In the genomic region with DNA sequence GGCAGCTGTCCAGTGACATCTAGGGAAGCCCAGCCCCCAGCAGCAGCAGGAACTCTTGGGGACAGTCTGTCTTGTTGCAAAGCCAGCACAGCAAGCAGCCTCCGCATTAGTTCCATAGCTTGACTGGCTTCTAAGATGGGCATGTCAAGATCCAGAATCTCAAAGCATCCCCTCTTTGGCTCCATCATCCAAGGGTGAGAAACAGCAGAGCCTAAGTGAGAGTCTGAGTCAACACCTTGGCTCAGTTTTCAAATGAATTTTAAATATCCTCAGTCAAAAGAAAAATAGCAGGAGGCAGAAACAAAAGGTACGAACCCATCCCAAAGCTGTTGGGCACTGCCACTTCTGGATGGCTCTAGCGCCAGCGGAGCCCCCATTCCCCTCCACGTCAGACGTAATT, we compare ENCODE assay signal across 31 cellular contexts. TPM values are rescaled to one million over a fixed set of nuclear protein-coding genes. Genes with fewer than 3 reads are reported as not detected.
"Had no signal": no experiment of that assay in that cellular context is flagged by ENCODE, and none has a peak within 500 bp of the region (broad histone marks: within the 10 kb centered on the region; RNA-seq: fewer than 3 reads in every experiment).

No MANE protein-coding gene starts in this region.

- FAIRE-seq: frontal cortex had no signal

- H3K9me3 Mint-ChIP-seq: activated T-cell treated with anti-CD3 and anti-CD28 coated beads, Interleukin-2, amount 50 U/mL, for 24 hours; activated T-helper 17 cell treated with anti-CD3 and anti-CD28 coated beads, Interleukin-2, amount 50 U/mL, for 72 hours; effector memory CD8-positive, alpha-beta T cell; memory B cell; T-helper 2 cell treated with Interferon-gamma antibody and Interleukin-4, amounts not matched to agents 5 μg/mL and 100 μg/mL, for 36 hours had no signal

- H3K36me3 Mint-ChIP-seq: activated naive CD8-positive, alpha-beta T cell; memory B cell had no signal

- H3K4me3 Mint-ChIP-seq: activated naive CD8-positive, alpha-beta T cell; activated T-cell treated with anti-CD3 and anti-CD28 coated beads, Interleukin-2, amount 50 U/mL, for 24 hours; activated T-helper 17 cell treated with anti-CD3 and anti-CD28 coated beads, Interleukin-2, amount 50 U/mL, for 72 hours; effector memory CD8-positive, alpha-beta T cell; memory B cell; T-helper 2 cell treated with Interferon-gamma antibody and Interleukin-4, amounts not matched to agents 5 μg/mL and 100 μg/mL, for 36 hours had no signal

- H3K27ac Mint-ChIP-seq: activated naive CD8-positive, alpha-beta T cell; activated T-cell treated with anti-CD3 and anti-CD28 coated beads, Interleukin-2, amount 50 U/mL, for 24 hours; activated T-helper 17 cell treated with anti-CD3 and anti-CD28 coated beads, Interleukin-2, amount 50 U/mL, for 72 hours; effector memory CD8-positive, alpha-beta T cell; memory B cell; T-helper 2 cell treated with Interferon-gamma antibody and Interleukin-4, amounts not matched to agents 5 μg/mL and 100 μg/mL, for 36 hours had no signal

- H3K9me3 ChIP-seq: adrenal gland, ascending aorta, breast epithelium, colonic mucosa, esophagus muscularis mucosa, mucosa of descending colon, testis, upper lobe of left lung had no signal

- H3K27ac ChIP-seq: adrenal gland, ascending aorta, breast epithelium, colonic mucosa, dorsolateral prefrontal cortex, esophagus muscularis mucosa, testis, upper lobe of left lung had no signal

- H3K4me1 Mint-ChIP-seq: activated T-helper 17 cell treated with anti-CD3 and anti-CD28 coated beads, Interleukin-2, amount 50 U/mL, for 72 hours had no signal

- H3K4me3 ChIP-seq: adrenal gland, ascending aorta, breast epithelium, colonic mucosa, dorsolateral prefrontal cortex, esophagus muscularis mucosa, mucosa of descending colon, testis, upper lobe of left lung had no signal

- H3K27me3 ChIP-seq: testis had no signal

- DNase-seq: activated CD8-positive, alpha-beta memory T cell treated with anti-CD3 and anti-CD28 coated beads for 24 hours; activated CD8-positive, alpha-beta memory T cell treated with anti-CD3 and anti-CD28 coated beads, Interleukin-2, amount 50 U/mL, for 4 hours; activated T-cell treated with anti-CD3 and anti-CD28 coated beads, Interleukin-2, amount 50 U/mL, for 24 hours; adrenal gland; colonic mucosa; dorsolateral prefrontal cortex; effector memory CD8-positive, alpha-beta T cell; head of caudate nucleus; hypothalamus; islet precursor cell; left colon; mucosa of descending colon; retina; stimulated activated CD4-positive, alpha-beta T cell treated with anti-CD3 and anti-CD28 coated beads, Interleukin-4, amount 100 ng/mL, for 1 hour; stimulated activated naive CD4-positive, alpha-beta T cell; testis; upper lobe of left lung had no signal

- H3K27me3 Mint-ChIP-seq: activated naive CD8-positive, alpha-beta T cell had no signal

- H3K36me3 ChIP-seq: adrenal gland, ascending aorta, breast epithelium, colonic mucosa, esophagus muscularis mucosa, upper lobe of left lung, WERI-Rb-1 had no signal

- ATAC-seq: activated T-helper 17 cell treated with anti-CD3 and anti-CD28 coated beads, Interleukin-2, amount 50 U/mL, for 72 hours; effector memory CD8-positive, alpha-beta T cell; left colon; mucosa of descending colon; SK-N-SH treated with all-trans-retinoic acid at 6 μM for 48 hours had no signal

- H3K4me1 ChIP-seq: breast epithelium, colonic mucosa had no signal

RNA-seq across cellular contexts. Expression of a gene that starts 2.2 kb away (rescaled TPM):
- total RNA-seq: ascending aorta, frontal cortex, posterior vena cava had no signal
- polyA plus RNA-seq: neural cell had no signal

RNA-seq across cellular contexts. Expression of a gene that starts 3.0 kb away (rescaled TPM):
- total RNA-seq: activated T-helper 17 cell treated with anti-CD3 and anti-CD28 coated beads, Interleukin-2, amount 50 U/mL, for 72 hours; ascending aorta; breast epithelium; esophagus muscularis mucosa; left colon; lower leg skin; mucosa of descending colon; omental fat pad; posterior vena cava had no signal
- polyA plus RNA-seq: adrenal gland, neural cell had no signal
